In the genomic region with DNA sequence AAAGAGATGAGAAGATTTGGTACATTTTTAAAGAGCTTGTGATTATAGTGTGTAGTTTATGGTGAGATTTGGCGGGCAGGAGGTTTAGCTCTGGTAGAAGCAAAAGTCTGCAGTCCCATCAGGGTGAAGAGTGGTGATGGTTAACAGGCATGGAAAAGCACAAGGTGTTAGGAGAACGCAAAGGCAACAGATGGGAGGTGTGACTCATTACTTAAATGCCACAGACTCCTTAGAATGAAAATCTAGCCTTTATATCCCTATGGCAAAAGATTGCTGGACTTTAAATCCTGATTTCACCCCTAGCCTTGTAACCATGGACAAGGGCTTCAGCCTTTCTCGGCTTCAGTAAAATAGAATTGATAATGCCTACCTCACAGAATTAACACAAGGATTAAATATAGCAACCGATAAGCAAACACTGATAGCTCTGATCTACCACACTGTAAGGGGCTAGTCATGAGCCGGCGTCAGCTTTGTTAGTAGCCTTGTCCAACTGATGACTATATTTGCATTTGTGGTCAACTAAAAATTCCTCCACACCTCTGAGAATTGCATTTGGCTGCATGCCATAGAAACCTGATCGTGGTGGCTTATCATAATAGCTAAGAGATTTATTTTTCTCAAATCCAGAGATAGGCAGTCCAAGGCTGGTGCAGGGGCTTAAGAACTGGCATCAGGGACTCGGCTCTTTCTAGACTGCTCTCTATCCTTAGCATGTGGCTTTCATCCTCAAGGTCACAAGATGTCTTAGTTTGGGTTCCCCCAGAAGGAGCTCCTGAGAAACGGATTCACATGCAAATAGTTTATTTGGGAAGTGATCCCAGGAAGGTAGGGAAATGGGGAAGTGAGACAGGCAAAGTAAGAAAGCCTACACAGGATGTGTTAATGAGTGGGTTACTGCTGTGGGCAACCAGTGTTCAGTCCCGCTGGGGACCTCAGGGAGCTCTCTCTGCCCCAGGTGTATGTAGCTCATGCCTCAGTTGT, we compare ENCODE assay signal across 8 cellular contexts. TPM values are rescaled to one million over a fixed set of nuclear protein-coding genes. Genes with fewer than 3 reads are reported as not detected.
DNase-seq lines count a peak whose midpoint lies in the region; ATAC-seq, FAIRE-seq and TF ChIP-seq lines count a peak whose summit lies in the region.

No MANE protein-coding gene starts in this region.

- peak overlapping the region; percentile 14 for H3K4me2 ChIP-seq in astrocyte (ENCODE audit: low read length)

- H4K20me1 ChIP-seq in astrocyte (ENCODE audit: insufficient read depth, low read length), result peaks cover 61% of the 10 kb centered on the region

- H3K4me3 ChIP-seq in astrocyte (ENCODE audit: insufficient read depth, low read depth, low read length), result no peak overlapping the region

- H3K36me3 Mint-ChIP-seq in astrocyte (ENCODE audit: low read depth, unreplicated experiment) (peaks cover 5% of the 10 kb centered on the region), HFFc6 (ENCODE audit: low read depth) (peaks cover 8% of the 10 kb centered on the region)

- H3K79me2 ChIP-seq in astrocyte (ENCODE audit: insufficient read depth, low read length), result no peaks in the 10 kb centered on the region

- H3K27me3 Mint-ChIP-seq in astrocyte (ENCODE audit: low read depth, unreplicated experiment), result no peaks in the 10 kb centered on the region
- no peaks in the 10 kb centered on the region; the same call in 1 of the 2 replicates for H3K27me3 Mint-ChIP-seq in HFFc6 (ENCODE audit: insufficient read depth)

- peaks cover 13% of the 10 kb centered on the region for H3K4me1 Mint-ChIP-seq in astrocyte (ENCODE audit: low read depth, unreplicated experiment)
- H3K4me1 Mint-ChIP-seq in HFFc6 (ENCODE audit: low read depth), result no peaks in the 10 kb centered on the region

- DNase-seq in DMS 273 treated with DMSO at 0.1 percent for 48 hours (lab: John Stamatoyannopoulos, UW), result peak; percentile 74
- DNase-seq in astrocyte (ENCODE audit: low read depth), result peak; percentile 69
- DNase-seq in NCI-H2227 treated with DMSO at 0.1 percent for 48 hours (lab: John Stamatoyannopoulos, UW), result no peak
- no peak for DNase-seq in activated naive CD4-positive, alpha-beta T cell treated with Interleukin-2 at 50 U/mL for 16 hours
- DNase-seq in HFFc6, result no peak
- no peak for DNase-seq in amygdala (lab: John Stamatoyannopoulos, UW)

- no peak overlapping the region for H2AFZ ChIP-seq in astrocyte (ENCODE audit: low read depth, low read length)

- TF ChIP-seq CTCF in astrocyte (IDR thresholded peaks at IDR 0.05; ENCODE audit: insufficient read depth, low read depth, low read length) (no peak), HFFc6 (IDR thresholded peaks at IDR 0.05) (no peak)

- ATAC-seq in GM19463 (IDR thresholded peaks at IDR 0.05; ENCODE audit: unreplicated experiment), result peak; percentile 66
- peak; percentile 68 for ATAC-seq in HG03521 (IDR thresholded peaks at IDR 0.05; ENCODE audit: unreplicated experiment)

- FAIRE-seq in astrocyte (lab: Jason Lieb, UNC), result no peak

- peaks cover 10% of the 10 kb centered on the region for H3K36me3 ChIP-seq in astrocyte (ENCODE audit: insufficient read depth, low read length)

- H3K4me1 ChIP-seq in astrocyte (ENCODE audit: insufficient read depth, low read length), result peaks cover 10% of the 10 kb centered on the region

- no peaks in the 10 kb centered on the region for H3K27me3 ChIP-seq in astrocyte (ENCODE audit: insufficient read depth, low read length)

- no peaks in the 10 kb centered on the region for H3K9me3 ChIP-seq in astrocyte (ENCODE audit: insufficient read depth, low read depth, low read length)

- no peaks in the 10 kb centered on the region for H3K9me3 Mint-ChIP-seq in astrocyte (ENCODE audit: unreplicated experiment)
- H3K9me3 Mint-ChIP-seq in HFFc6, result no peaks in the 10 kb centered on the region

- H3K9ac ChIP-seq in astrocyte (ENCODE audit: low read length), result no peak overlapping the region

- no peak overlapping the region for H3K27ac ChIP-seq in astrocyte (ENCODE audit: low read depth, low read length)

- H3K27ac Mint-ChIP-seq in astrocyte (ENCODE audit: unreplicated experiment) (no peak overlapping the region), HFFc6 (no peak overlapping the region)

- H3K4me3 Mint-ChIP-seq in astrocyte (ENCODE audit: unreplicated experiment), result no peak overlapping the region
- H3K4me3 Mint-ChIP-seq in HFFc6, result no peak overlapping the region

RNA-seq across cellular contexts. Expression of a gene that starts 19.6 kb away (rescaled TPM):
- total RNA-seq in astrocyte, result 45.8 and 46.8 TPM in 2 replicates
- 10 to 100 TPM; 23.5 to 30.1 (median 27.3) TPM for total RNA-seq in HFFc6 (2021; fragmentation: NEBNext Ultra II Directional; extraction: Animal tissue kit (Norgen Biotek cat#: 25700))

RNA-seq across cellular contexts. Expression of a gene that starts 19.6 kb away (rescaled TPM):
- total RNA-seq in astrocyte, result 29.7 and 31.8 TPM in 2 replicates
- total RNA-seq in HFFc6 (2021; fragmentation: NEBNext Ultra II Directional; extraction: Animal tissue kit (Norgen Biotek cat#: 25700)), result 10 to 100 TPM; 30.3 to 35.8 (median 34.6) TPM

Comparison
In these comparisons a context has a peak if more than half of its experiments do, and no peak if none do; other contexts are left out.
1. DNase-seq: peak in DMS 273 treated with DMSO at 0.1 percent for 48 hours (single experiment) and astrocyte (single experiment); none in NCI-H2227 treated with DMSO at 0.1 percent for 48 hours (single experiment), activated naive CD4-positive, alpha-beta T cell treated with Interleukin-2 at 50 U/mL for 16 hours (single experiment), HFFc6 (single experiment) and amygdala (0 of 56).